Comparison of ENCODE assay signal across 8 cellular contexts in genomic region chr7:91263359-91264082, GRCh38. TPM values are rescaled to one million over a fixed set of nuclear protein-coding genes. Genes with fewer than 3 reads are reported as not detected.
DNase-seq lines count a peak whose midpoint lies in the region; ATAC-seq and TF ChIP-seq lines count a peak whose summit lies in the region.

No MANE protein-coding gene starts in this region.

- H3K9me3 ChIP-seq in OCI-LY1 (ENCODE audit: low read length) (no peaks in the 10 kb centered on the region), lower lobe of right lung (no peaks in the 10 kb centered on the region), tibial artery (no peaks in the 10 kb centered on the region)

- H3K27me3 Mint-ChIP-seq in GM23338 (ENCODE audit: insufficient read depth, low read depth, poor library complexity) = peaks cover 65% of the 10 kb centered on the region

- H3K27ac ChIP-seq in GM23338 (ENCODE audit: low read depth) (no peak overlapping the region), OCI-LY1 (ENCODE audit: low read depth, low read length, poor library complexity, severe bottlenecking) (no peak overlapping the region), lower lobe of right lung (peak overlapping the region; percentile 95), tibial artery (peak overlapping the region; percentile 92 to 98)

- DNase-seq in AG09309 (ENCODE audit: low read depth) (no peak), GM23338 (ENCODE audit: low spot score) (peak; percentile 62), dermis blood vessel endothelial cell (peak; percentile 45), lower lobe of right lung (peak; percentile 67), tibial artery (peak; percentile 35 to 84), A172 (ENCODE audit: low spot score) (no peak)
- no peak for DNase-seq in stimulated activated CD4-positive, alpha-beta T cell treated with anti-CD3 and anti-CD28 coated beads, Interleukin-2, amount 100 ng/mL, for 24 hours

- H2AFZ ChIP-seq in GM23338 (peak overlapping the region; percentile 89), OCI-LY1 (ENCODE audit: low read length) (no peak overlapping the region)

- H3K4me2 ChIP-seq in GM23338 (peak overlapping the region; percentile 99), OCI-LY1 (ENCODE audit: low read length) (peak overlapping the region; percentile 51)

- TF ChIP-seq CTCF in AG09309 (IDR thresholded peaks at IDR 0.05; ENCODE audit: control insufficient read depth, insufficient read depth, low read depth, low read length, missing control alignments) = no peak
- TF ChIP-seq CTCF in GM23338 (conservative IDR thresholded peaks at IDR 0.05; ENCODE audit: low read depth in 2 of 2) = no peak
- TF ChIP-seq CTCF in OCI-LY1 (IDR thresholded peaks at IDR 0.05; ENCODE audit: low read length) = no peak
- no peak for TF ChIP-seq CTCF in lower lobe of right lung (IDR thresholded peaks at IDR 0.05)
- no peak for TF ChIP-seq CTCF in tibial artery (IDR thresholded peaks at IDR 0.05)

- peaks cover 24% of the 10 kb centered on the region for H3K4me1 Mint-ChIP-seq in GM23338

- peaks cover 34% of the 10 kb centered on the region for H3K4me1 ChIP-seq in GM23338 (ENCODE audit: insufficient read depth)
- H3K4me1 ChIP-seq in OCI-LY1 (ENCODE audit: insufficient read depth, low read length, severe bottlenecking) = peaks cover 21% of the 10 kb centered on the region
- peaks cover 35% of the 10 kb centered on the region for H3K4me1 ChIP-seq in lower lobe of right lung
- H3K4me1 ChIP-seq in tibial artery = peaks cover 0 to 36% (median 11%) of the 10 kb centered on the region in 4 donors

- no peaks in the 10 kb centered on the region for H3K79me2 ChIP-seq in GM23338 (replicated peaks; ENCODE audit: insufficient read depth)
- no peaks in the 10 kb centered on the region for H3K79me2 ChIP-seq in OCI-LY1 (ENCODE audit: insufficient read depth, low read length)

- H3K36me3 Mint-ChIP-seq in GM23338 (ENCODE audit: low read depth) = no peaks in the 10 kb centered on the region

- peaks cover 3% of the 10 kb centered on the region; the same call in 1 of the 3 replicates for H3K9me3 Mint-ChIP-seq in GM23338

- H3K4me3 Mint-ChIP-seq in GM23338 = peak overlapping the region; percentile 81

- no peaks in the 10 kb centered on the region for H3K36me3 ChIP-seq in GM23338 (ENCODE audit: insufficient read depth)
- no peaks in the 10 kb centered on the region for H3K36me3 ChIP-seq in OCI-LY1 (ENCODE audit: insufficient read depth, low read length)
- no peaks in the 10 kb centered on the region for H3K36me3 ChIP-seq in lower lobe of right lung
- H3K36me3 ChIP-seq in tibial artery = no peaks in the 10 kb centered on the region

- intact Hi-C loops in lower lobe of right lung (cut with DNase I) = no loop called here
- intact Hi-C loops in tibial artery (cut with DNase I; ENCODE audit: low total_unique reads) = loop anchor here (10.0 kb wide), 2 partner anchors 179 to 669 kb away; partner anchors contain the start of gene CDK14

- ATAC-seq in GM23338 = peak; percentile 33
- peak in 1 of 2 donors; percentile 49 for ATAC-seq in lower lobe of right lung

- peak overlapping the region; percentile 67 for H3K4me3 ChIP-seq in AG09309 (ENCODE audit: control insufficient read depth, low read depth, low read length)
- peak overlapping the region; percentile 77 for H3K4me3 ChIP-seq in GM23338
- peak overlapping the region; percentile 68 for H3K4me3 ChIP-seq in OCI-LY1 (ENCODE audit: low read depth, low read length, poor library complexity, severe bottlenecking)
- peak overlapping the region; percentile 82 for H3K4me3 ChIP-seq in lower lobe of right lung
- H3K4me3 ChIP-seq in tibial artery = peak overlapping the region; percentile 76 to 95

- no peak overlapping the region for H3K27ac Mint-ChIP-seq in GM23338

- H3F3A ChIP-seq in GM23338 (replicated peaks; ENCODE audit: low read depth) = no peaks in the 10 kb centered on the region; the same call in 1 of the 2 replicates
- H3F3A ChIP-seq in OCI-LY1 (ENCODE audit: insufficient read depth, low read length) = no peaks in the 10 kb centered on the region

- H4K20me1 ChIP-seq in GM23338 (replicated peaks; ENCODE audit: insufficient read depth) = peaks cover 10% of the 10 kb centered on the region; the same call in 1 of the 2 replicates
- no peaks in the 10 kb centered on the region for H4K20me1 ChIP-seq in OCI-LY1 (ENCODE audit: insufficient read depth, low read length)

- H3K9ac ChIP-seq in OCI-LY1 (ENCODE audit: low read length) = peak overlapping the region; percentile 1; the same call in 1 of the 2 replicates

- H3K9me2 ChIP-seq in GM23338 (ENCODE audit: insufficient read depth) (no peaks in the 10 kb centered on the region), OCI-LY1 (ENCODE audit: low read depth, low read length) (no peaks in the 10 kb centered on the region)

- H3K27me3 ChIP-seq in GM23338 (ENCODE audit: insufficient read depth) (peaks cover 86% of the 10 kb centered on the region), OCI-LY1 (ENCODE audit: insufficient read depth, low read length) (peaks cover 5% of the 10 kb centered on the region; the same call in 1 of the 2 replicates), lower lobe of right lung (ENCODE audit: low read depth) (no peaks in the 10 kb centered on the region), tibial artery (no peaks in the 10 kb centered on the region)

TF ChIP-seq in GM23338, 12 proteins besides CTCF, POLR2A, EP300 and RAD21:
- TF ChIP-seq EZH2 (IDR thresholded peaks at IDR 0.05; ENCODE audit: low read depth, unreplicated experiment) = peak; percentile 67
- TF ChIP-seq STAT1 (IDR thresholded peaks at IDR 0.05; ENCODE audit: unreplicated experiment) = no peak

RNA-seq across cellular contexts. Expression of gene FZD1, which starts 0.7 kb away (rescaled TPM):
- 1.4 TPM in 2 replicates for total RNA-seq in GM23338 (2014; rRNA removed; shearing (Covaris generic))
- 0.34 and 0.42 TPM in 2 replicates for polyA plus RNA-seq in GM23338 (2016; fragmentation: Nextera tagmentation; extraction: Ambion mirVana)
- total RNA-seq in dermis blood vessel endothelial cell (3.6 and 6.0 TPM in 2 replicates), lower lobe of right lung (20.1 TPM)
- total RNA-seq in A172 (2014; rRNA removed; shearing (Covaris generic)) = 5.5 and 6.4 TPM in 2 replicates

Comparison
In these comparisons a context has a peak if more than half of its experiments do, and no peak if none do; other contexts are left out.
1. DNase-seq: peak in GM23338 (single experiment), dermis blood vessel endothelial cell (single experiment), lower lobe of right lung (single experiment) and tibial artery (2 of 2); none in AG09309 (single experiment), stimulated activated CD4-positive, alpha-beta T cell treated with anti-CD3 and anti-CD28 coated beads, Interleukin-2, amount 100 ng/mL, for 24 hours (0 of 2) and A172 (single experiment).
2. H3K27ac ChIP-seq: peak in lower lobe of right lung (single experiment) and tibial artery (2 of 2); none in GM23338 (single experiment) and OCI-LY1 (single experiment).
3. Peak in every context shown above with its lines, with median percentiles within 50 percentile points of each other: H3K4me3 ChIP-seq.